Comparison of ENCODE assay signal across 25 cellular contexts in genomic region chr7:84492128-84492527, GRCh38.
DNase-seq lines count a peak whose midpoint lies in the region; ATAC-seq, FAIRE-seq and TF ChIP-seq lines count a peak whose summit lies in the region.
"Had no signal": no experiment of that assay in that cellular context is flagged by ENCODE, and none has a peak within 500 bp of the region (broad histone marks: within the 10 kb centered on the region; RNA-seq: fewer than 3 reads in every experiment).

No MANE protein-coding gene starts in this region.

- H3K79me1 ChIP-seq in H1 (ENCODE audit: low read depth, low read length): no peaks in the 10 kb centered on the region

- TF ChIP-seq POLR2A in H1 (IDR thresholded peaks at IDR 0.05; ENCODE audit: control extremely low read depth in 1 of 2, low read depth in 2 of 2, low read length in 2 of 2): no peak
- TF ChIP-seq POLR2A in erythroblast (IDR thresholded peaks at IDR 0.05; ENCODE audit: low read length): no peak

- no peak overlapping the region for H3K4ac ChIP-seq in H1 (replicated peaks; ENCODE audit: insufficient read length, low read depth, low read length)

- H3K9me3 Mint-ChIP-seq in nephron: no peaks in the 10 kb centered on the region
- H3K9me3 Mint-ChIP-seq in type B pancreatic cell: peaks cover 9% of the 10 kb centered on the region
- H3K9me3 Mint-ChIP-seq: CD8-positive, alpha-beta T cell; nephron progenitor cell; stimulated activated naive CD8-positive, alpha-beta T cell treated with anti-CD3 and anti-CD28 coated beads, Interleukin-15, Interleukin-2, amounts not matched to agents 100 ng/mL and 50 ng/mL, for 24 hours had no signal

- no peaks in the 10 kb centered on the region for H3K27me3 ChIP-seq in H1 (replicated peaks in 1 of 4; ENCODE audit: control insufficient read depth in 3 of 4, extremely low read depth in 1 of 4, insufficient read depth in 3 of 4, low read length in 3 of 4)
- H3K27me3 ChIP-seq in psoas muscle (ENCODE audit: insufficient read depth in 3 of 3, low read length in 2 of 3): peaks cover 0 to 2% (median 0%) of the 10 kb centered on the region in 3 donors
- H3K27me3 ChIP-seq: adrenal gland, gastrocnemius medialis, right lobe of liver, thyroid gland had no signal

- peak; percentile 44 for DNase-seq in DMS 273 (lab: John Stamatoyannopoulos, UW; ENCODE audit: unreplicated experiment)
- DNase-seq in DMS 273 treated with DMSO at 0.1 percent for 48 hours (lab: John Stamatoyannopoulos, UW): no peak
- DNase-seq in H1 (ENCODE audit: low read depth in 1 of 2, low spot score in 2 of 2): no peak
- DNase-seq in type B pancreatic cell (ENCODE audit: extremely low spot score, unreplicated experiment): no peak
- DNase-seq in psoas muscle: no peak
- DNase-seq in erythroblast (lab: John Stamatoyannopoulos, UW): no peak
- DNase-seq in NCI-H146 treated with DMSO at 0.1 percent for 48 hours (lab: John Stamatoyannopoulos, UW; ENCODE audit: unreplicated experiment): no peak
- DNase-seq: activated CD4-positive, alpha-beta T cell treated with anti-CD3 and anti-CD28 coated beads for 48 hours; activated naive CD4-positive, alpha-beta T cell; activated T-cell treated with anti-CD3 and anti-CD28 coated beads, Interleukin-2, amount 50 U/mL, for 48 hours; adrenal gland; CD8-positive, alpha-beta T cell; gastrocnemius medialis; nephron progenitor cell; NK-92 treated with Interleukin-12 subunit alpha and Interleukin-12 subunit beta, amount 100 ng/mL, for 24 hours; PC-3; right lobe of liver; Right ventricle myocardium superior; T-helper 9 cell; thyroid gland had no signal

- no peak overlapping the region for H2BK15ac ChIP-seq in H1 (ENCODE audit: low read length)

- H2BK20ac ChIP-seq in H1 (ENCODE audit: low read length): no peak overlapping the region

- no peaks in the 10 kb centered on the region for H4K20me1 ChIP-seq in H1 (replicated peaks in 1 of 2; ENCODE audit: control insufficient read depth in 1 of 2, insufficient read depth in 2 of 2, low read length in 2 of 2)

- peak overlapping the region; percentile 25 to 67 (median 65) for H3K4me3 Mint-ChIP-seq in nephron
- peak overlapping the region; percentile 81 for H3K4me3 Mint-ChIP-seq in type B pancreatic cell
- H3K4me3 Mint-ChIP-seq: CD8-positive, alpha-beta T cell; nephron progenitor cell; stimulated activated naive CD8-positive, alpha-beta T cell treated with anti-CD3 and anti-CD28 coated beads, Interleukin-15, Interleukin-2, amounts not matched to agents 100 ng/mL and 50 ng/mL, for 24 hours had no signal

- no peak for TF ChIP-seq CTCF in H1 (IDR thresholded peaks at IDR 0.05; ENCODE audit: control extremely low read depth in 1 of 3, insufficient read depth in 1 of 3, low read depth in 1 of 3, low read length in 3 of 3)
- TF ChIP-seq CTCF in nephron (IDR thresholded peaks at IDR 0.05; ENCODE audit: unreplicated experiment in 3 of 3): no peak
- no peak for TF ChIP-seq CTCF in type B pancreatic cell (conservative IDR thresholded peaks at IDR 0.05)
- no peak for TF ChIP-seq CTCF in psoas muscle (IDR thresholded peaks at IDR 0.05)

- H3K27me3 Mint-ChIP-seq in nephron (ENCODE audit: low read depth) (no peaks in the 10 kb centered on the region), type B pancreatic cell (peaks cover 19% of the 10 kb centered on the region)
- H3K27me3 Mint-ChIP-seq: stimulated activated naive CD8-positive, alpha-beta T cell treated with anti-CD3 and anti-CD28 coated beads, Interleukin-15, Interleukin-2, amounts not matched to agents 100 ng/mL and 50 ng/mL, for 24 hours had no signal

- no peak for FAIRE-seq in H1 (lab: Jason Lieb, UNC)
- FAIRE-seq: islet of Langerhans had no signal

- CTCF ChIA-PET in H1 (lab: Charles Lee; ENCODE audit: partially characterized antibody): no interaction called here

- no peak overlapping the region for H4K91ac ChIP-seq in H1 (replicated peaks; ENCODE audit: insufficient read length, low read length)

- POLR2A ChIA-PET in H1 (lab: Charles Lee; ENCODE audit: partially characterized antibody): no interaction called here

- no peak overlapping the region for H3K56ac ChIP-seq in H1 (replicated peaks; ENCODE audit: insufficient read length, low read depth, low read length)

- H3K4me3 ChIP-seq in H1 (ENCODE audit: extremely low read depth in 1 of 4, insufficient read depth in 2 of 4, low read depth in 3 of 4, low read length in 4 of 4) (no peak overlapping the region), psoas muscle (no peak overlapping the region)
- H3K4me3 ChIP-seq: adrenal gland, gastrocnemius medialis, right lobe of liver, thyroid gland had no signal

- peaks cover 0 to 3% (median 0%) of the 10 kb centered on the region in 4 experiments; a peak in 1 of 7 replicates for H3K4me1 ChIP-seq in H1 (replicated peaks in 1 of 4; ENCODE audit: control insufficient read depth in 3 of 4, insufficient read depth in 4 of 4, low read length in 3 of 4)
- no peaks in the 10 kb centered on the region for H3K4me1 ChIP-seq in psoas muscle
- H3K4me1 ChIP-seq: adrenal gland, gastrocnemius medialis, right lobe of liver, thyroid gland had no signal

- no peak overlapping the region for H3K27ac ChIP-seq in H1 (ENCODE audit: low read depth, low read length)
- H3K27ac ChIP-seq in psoas muscle: no peak overlapping the region
- H3K27ac ChIP-seq: 22Rv1, adrenal gland, gastrocnemius medialis, right lobe of liver, thyroid gland, VCaP had no signal

- no peaks in the 10 kb centered on the region for H3K36me3 Mint-ChIP-seq in nephron (ENCODE audit: low read depth)
- H3K36me3 Mint-ChIP-seq in type B pancreatic cell: peaks cover 9% of the 10 kb centered on the region
- H3K36me3 Mint-ChIP-seq: CD8-positive, alpha-beta T cell had no signal

- H3K36me3 ChIP-seq in H1 (ENCODE audit: control insufficient read depth in 2 of 4, insufficient read depth in 4 of 4, low read length in 3 of 4) (no peaks in the 10 kb centered on the region), psoas muscle (ENCODE audit: insufficient read depth in 1 of 2, low read depth in 1 of 2) (no peaks in the 10 kb centered on the region)
- H3K36me3 ChIP-seq: adrenal gland, gastrocnemius medialis, right lobe of liver, thyroid gland had no signal

- no peak overlapping the region for H4K5ac ChIP-seq in H1 (ENCODE audit: insufficient read length, low read depth, low read length)

- no peak overlapping the region for H3K14ac ChIP-seq in H1 (ENCODE audit: insufficient read length)

- WGBS in H1 (ENCODE audit: extremely low coverage in 1 of 2, insufficient coverage in 1 of 2, insufficient read length in 1 of 2, insufficient replicate concordance in 2 of 2, low coverage in 1 of 2, low lambda C conversion rate in 2 of 2, missing lambda C conversion rate in 1 of 2), 2 experiments: 94% methylated on average over 4 of the region's 4 CpGs; no CpG with 5 or more reads in 1 of the 2 experiments
- WGBS in psoas muscle, 3 donors: 49 to 61% (median 53%) methylated on average over 4 of the region's 4 CpGs

- no peaks in the 10 kb centered on the region for H3K23me2 ChIP-seq in H1 (ENCODE audit: low read depth, low read length)

- H3K4me1 Mint-ChIP-seq in nephron: peaks cover 17% of the 10 kb centered on the region
- peaks cover 28% of the 10 kb centered on the region for H3K4me1 Mint-ChIP-seq in type B pancreatic cell (ENCODE audit: unreplicated experiment)

- intact Hi-C loops in psoas muscle (cut with DNase I): loop anchor here in 1 of 2 donors (10.0 kb wide), 1 partner anchor 523 kb away; no protein-coding TSS in a partner anchor

- H2BK120ac ChIP-seq in H1 (replicated peaks; ENCODE audit: low read depth, low read length): no peak overlapping the region

- no peak overlapping the region for H2AK5ac ChIP-seq in H1 (ENCODE audit: low read depth, low read length)

- no peak overlapping the region for H3K23ac ChIP-seq in H1 (ENCODE audit: insufficient read length)

- H2BK5ac ChIP-seq in H1 (ENCODE audit: low read depth, low read length): no peak overlapping the region

- H3K9me3 ChIP-seq in H1 (ENCODE audit: insufficient read depth in 2 of 2, low read depth in 1 of 2, low read length in 1 of 2): no peaks in the 10 kb centered on the region
- H3K9me3 ChIP-seq in psoas muscle: no peaks in the 10 kb centered on the region
- H3K9me3 ChIP-seq: adrenal gland, gastrocnemius medialis, right lobe of liver, thyroid gland had no signal

- H3K9ac ChIP-seq in H1 (replicated peaks in 1 of 4; ENCODE audit: extremely low read depth in 1 of 4, low read depth in 3 of 4, low read length in 3 of 4): no peak overlapping the region

- TF ChIP-seq EP300 in H1 (IDR thresholded peaks at IDR 0.05; ENCODE audit: borderline replicate concordance in 1 of 2, low read depth in 2 of 2, low read length in 2 of 2): no peak

- no peak overlapping the region for H4K8ac ChIP-seq in H1 (ENCODE audit: extremely low read depth, insufficient read depth, low read length)

- H3K27ac Mint-ChIP-seq in nephron (peak overlapping the region; percentile 49 to 69 (median 53)), type B pancreatic cell (peak overlapping the region; percentile 64)
- H3K27ac Mint-ChIP-seq: CD8-positive, alpha-beta T cell; nephron progenitor cell; stimulated activated naive CD8-positive, alpha-beta T cell treated with anti-CD3 and anti-CD28 coated beads, Interleukin-15, Interleukin-2, amounts not matched to agents 100 ng/mL and 50 ng/mL, for 24 hours had no signal

- H3K18ac ChIP-seq in H1 (ENCODE audit: extremely low read depth, low read length): no peak overlapping the region

- H3K4me2 ChIP-seq in H1 (ENCODE audit: insufficient read depth in 1 of 2, low read depth in 2 of 2, low read length in 2 of 2): no peak overlapping the region

- no peak for ATAC-seq in psoas muscle
- ATAC-seq: CD8-positive, alpha-beta T cell; gastrocnemius medialis; PC-3; right lobe of liver had no signal

- TF ChIP-seq RAD21 in H1 (IDR thresholded peaks at IDR 0.05 in 1 of 2, conservative IDR thresholded peaks at IDR 0.05 in 1 of 2; ENCODE audit: low read depth in 2 of 2, low read length in 2 of 2): no peak

- peak overlapping the region; percentile 56; the same call in 1 of the 2 replicates for H2AFZ ChIP-seq in H1 (ENCODE audit: low read length)

- no peaks in the 10 kb centered on the region for H3K79me2 ChIP-seq in H1 (ENCODE audit: control insufficient read depth in 1 of 2, insufficient read depth in 2 of 2, low read length in 2 of 2)

- no peak overlapping the region for H2BK12ac ChIP-seq in H1 (ENCODE audit: low read depth, low read length)

TF ChIP-seq in H1, 55 proteins besides CTCF, POLR2A, EP300 and RAD21 (continues in another document):
- no peak for TF ChIP-seq ATF3 (IDR thresholded peaks at IDR 0.05; ENCODE audit: insufficient read depth, low read depth, low read length)
- TF ChIP-seq FOSL1 (IDR thresholded peaks at IDR 0.05; ENCODE audit: insufficient read depth, low read depth, low read length): no peak
- no peak for TF ChIP-seq CHD2 (IDR thresholded peaks at IDR 0.05; ENCODE audit: low read length)
- no peak for TF ChIP-seq KDM4A (IDR thresholded peaks at IDR 0.05; ENCODE audit: low read depth, low read length, severe bottlenecking)
- TF ChIP-seq CEBPB (IDR thresholded peaks at IDR 0.05; ENCODE audit: low read depth, low read length): no peak
- TF ChIP-seq SUZ12 (IDR thresholded peaks at IDR 0.05; ENCODE audit: low read length): no peak
- TF ChIP-seq SIX5 (IDR thresholded peaks at IDR 0.05; ENCODE audit: low read depth, low read length): no peak
